Comparison of ENCODE assay signal across 7 cellular contexts in the genomic region with DNA sequence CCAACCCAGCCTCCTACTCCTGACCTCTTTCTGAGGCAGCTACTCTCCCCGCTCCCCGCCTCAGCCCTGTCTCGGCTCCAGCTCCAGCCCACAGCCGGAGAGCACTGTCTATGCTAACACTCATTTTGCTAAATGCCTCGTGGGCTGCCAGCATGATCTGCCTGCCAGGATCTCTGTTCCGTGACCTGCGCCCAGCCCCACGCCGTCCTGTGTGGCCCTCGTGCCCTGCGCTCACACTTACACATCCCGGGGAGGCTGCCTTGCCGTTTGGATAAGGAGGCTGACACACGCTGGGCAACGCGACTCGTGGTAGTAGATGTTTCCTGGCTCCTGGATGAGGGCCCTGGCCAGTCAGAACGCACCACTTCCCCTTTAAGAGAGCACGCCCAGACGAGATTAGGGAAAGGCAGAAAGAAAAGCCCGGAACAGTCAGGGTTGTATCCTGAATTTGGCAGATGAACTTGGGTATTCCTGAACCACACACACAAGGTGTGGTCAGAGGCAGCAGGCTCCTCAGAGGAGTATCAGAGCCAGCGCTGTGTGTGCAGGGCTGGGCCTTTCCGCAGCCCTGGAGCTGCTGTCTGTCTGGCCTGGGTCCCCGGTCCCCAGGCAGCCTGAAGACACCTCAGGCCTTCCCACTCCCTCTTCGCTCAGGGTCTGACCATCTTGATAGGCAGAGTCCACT.
A peak's percentile ranks its signal among the peaks of the same experiment; 100 is the strongest.
DNase-seq lines count a peak whose midpoint lies in the region; ATAC-seq and TF ChIP-seq lines count a peak whose summit lies in the region.

No MANE protein-coding gene starts in this region.

- no peaks in the 10 kb centered on the region for H3K36me3 Mint-ChIP-seq in activated CD8-positive, alpha-beta T cell treated with anti-CD3 and anti-CD28 coated beads for 36 hours (ENCODE audit: low read depth)

- H3K27me3 Mint-ChIP-seq in activated CD8-positive, alpha-beta T cell treated with anti-CD3 and anti-CD28 coated beads for 36 hours, result no peaks in the 10 kb centered on the region

- POLR2A ChIA-PET in activated CD8-positive, alpha-beta T cell treated with anti-CD3 and anti-CD28 coated beads for 36 hours (lab: Charles Lee), result interaction anchor here (1.0 to 2.6 kb wide), 2 partner anchors 12 to 127 kb away, joined by 4 to 17 read pairs; no protein-coding TSS in a partner anchor

- peak overlapping the region; percentile 89 for H3K27ac Mint-ChIP-seq in activated CD8-positive, alpha-beta T cell treated with anti-CD3 and anti-CD28 coated beads for 36 hours

- peak; percentile 35 for TF ChIP-seq POLR2A in GM18526 (IDR thresholded peaks at IDR 0.05; ENCODE audit: extremely low read depth, insufficient read length)

- peaks cover 57% of the 10 kb centered on the region for H3K4me1 Mint-ChIP-seq in activated CD8-positive, alpha-beta T cell treated with anti-CD3 and anti-CD28 coated beads for 36 hours (ENCODE audit: low read depth)

- peak overlapping the region; percentile 69 for H3K27ac ChIP-seq in psoas muscle

- no peaks in the 10 kb centered on the region for H3K9me3 Mint-ChIP-seq in activated CD8-positive, alpha-beta T cell treated with anti-CD3 and anti-CD28 coated beads for 36 hours

- H3K4me3 Mint-ChIP-seq in activated CD8-positive, alpha-beta T cell treated with anti-CD3 and anti-CD28 coated beads for 36 hours, result peak overlapping the region; percentile 71

- no peaks in the 10 kb centered on the region for H3K27me3 ChIP-seq in psoas muscle (ENCODE audit: insufficient read depth in 3 of 3, low read length in 2 of 3)

- H3K36me3 ChIP-seq in psoas muscle (ENCODE audit: insufficient read depth in 1 of 2, low read depth in 1 of 2), result no peaks in the 10 kb centered on the region

- WGBS in psoas muscle, 3 donors, result 11 to 25% (median 13%) methylated on average over 25 of the region's 25 CpGs

- peak; percentile 53 for ATAC-seq in HG03175 (IDR thresholded peaks at IDR 0.05; ENCODE audit: unreplicated experiment)
- no peak for ATAC-seq in activated CD8-positive, alpha-beta T cell treated with anti-CD3 and anti-CD28 coated beads for 36 hours
- ATAC-seq in psoas muscle, result peak; percentile 79 to 91 (median 84)
- ATAC-seq in GM18517 (IDR thresholded peaks at IDR 0.05; ENCODE audit: unreplicated experiment), result no peak

- CTCF ChIA-PET in activated CD8-positive, alpha-beta T cell treated with anti-CD3 and anti-CD28 coated beads for 36 hours (lab: Charles Lee), result interaction anchor here (0.6 to 2.5 kb wide), 2 partner anchors 339 to 363 kb away, joined by 3 to 7 read pairs; no protein-coding TSS in a partner anchor

- TF ChIP-seq CTCF in activated CD8-positive, alpha-beta T cell treated with anti-CD3 and anti-CD28 coated beads for 36 hours (IDR thresholded peaks at IDR 0.05), result no peak
- no peak for TF ChIP-seq CTCF in psoas muscle (IDR thresholded peaks at IDR 0.05)

- H3K4me1 ChIP-seq in psoas muscle, result peaks cover 42% of the 10 kb centered on the region

- intact Hi-C loops in activated CD8-positive, alpha-beta T cell treated with anti-CD3 and anti-CD28 coated beads for 36 hours (cut with micrococcal nuclease), result loop anchor here (5.0 kb wide), 1 partner anchor 128 kb away; no protein-coding TSS in a partner anchor
- intact Hi-C loops in psoas muscle (cut with DNase I), result loop anchor here (10.0 kb wide), 2 partner anchors 96 to 466 kb away; no protein-coding TSS in a partner anchor

- peak; percentile 18 for DNase-seq in activated CD8-positive, alpha-beta T cell treated with anti-CD3 and anti-CD28 coated beads for 36 hours
- DNase-seq in glomerular visceral epithelial cell (ENCODE audit: extremely low spot score), result peak; percentile 42
- DNase-seq in psoas muscle, result peak; percentile 80 to 88
- DNase-seq in HK-2 (ENCODE audit: unreplicated experiment), result no peak

- peak overlapping the region; percentile 55 for H3K4me3 ChIP-seq in psoas muscle

- H3K9me3 ChIP-seq in psoas muscle, result no peaks in the 10 kb centered on the region

Comparison
In these comparisons a context has a peak if more than half of its experiments do, and no peak if none do; other contexts are left out.
1. ATAC-seq: peak in HG03175 (single experiment) and psoas muscle (4 of 4); none in activated CD8-positive, alpha-beta T cell treated with anti-CD3 and anti-CD28 coated beads for 36 hours (single experiment) and GM18517 (single experiment).